ENCODE assay signal across 1 cellular context in the genomic region with DNA sequence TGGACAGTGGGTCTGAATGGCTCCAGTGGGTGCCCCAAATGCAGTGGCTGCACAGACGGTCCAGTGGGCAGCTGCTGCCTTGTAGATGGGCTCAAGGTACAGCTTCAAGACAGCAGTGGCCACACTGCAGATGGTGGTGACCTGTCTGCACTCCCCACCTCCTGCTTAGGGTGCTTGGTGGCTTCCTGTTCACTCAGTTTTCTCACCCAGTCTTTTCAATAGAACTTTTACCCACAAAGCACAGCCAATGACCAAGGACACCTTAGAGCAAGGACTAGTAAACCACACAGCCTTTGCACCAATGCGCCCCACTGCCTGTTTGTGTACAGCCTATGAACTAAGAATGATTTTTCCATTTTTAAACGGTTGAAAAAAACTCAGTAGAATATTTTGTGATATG.
TF ChIP-seq lines count a peak whose summit lies in the region.

No MANE protein-coding gene starts in this region.

TF ChIP-seq in H1, 55 proteins besides CTCF, POLR2A, EP300 and RAD21:
- no peak for TF ChIP-seq NANOG (IDR thresholded peaks at IDR 0.05; ENCODE audit: insufficient read depth, low read depth, low read length, poor library complexity, severe bottlenecking)
- TF ChIP-seq POLR2AphosphoS5 (IDR thresholded peaks at IDR 0.05; ENCODE audit: low read depth, low read length) = no peak
- TF ChIP-seq EGR1 (IDR thresholded peaks at IDR 0.05; ENCODE audit: borderline replicate concordance, low read depth, low read length) = no peak
- no peak for TF ChIP-seq SIX5 (IDR thresholded peaks at IDR 0.05; ENCODE audit: low read depth, low read length)
- TF ChIP-seq RXRA (IDR thresholded peaks at IDR 0.05; ENCODE audit: insufficient read depth, low read depth, low read length) = no peak
- no peak for TF ChIP-seq RNF2 (IDR thresholded peaks at IDR 0.05; ENCODE audit: borderline replicate concordance, low read depth, low read length, missing control alignments, poor library complexity, severe bottlenecking)
